Comparison of ENCODE assay signal across 35 cellular contexts in the genomic region with DNA sequence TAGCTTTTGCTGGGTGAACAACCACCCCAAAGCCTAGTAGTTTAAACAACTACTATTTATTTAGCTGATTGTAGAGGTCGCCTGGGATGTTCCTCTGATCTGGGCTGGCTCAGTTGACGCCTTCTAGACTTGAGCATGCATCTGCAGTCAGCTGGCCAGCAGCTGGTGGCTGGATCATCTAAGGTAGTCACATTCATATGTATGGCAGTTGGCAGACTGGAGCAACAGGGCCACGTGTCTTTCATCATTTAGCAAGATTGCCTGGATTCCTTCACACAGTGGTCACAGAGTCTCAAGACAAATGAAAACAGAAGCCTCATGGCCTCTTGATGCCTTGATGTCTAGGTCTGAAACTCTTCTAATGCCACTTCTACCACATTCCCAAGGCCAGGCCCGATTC.
"Had no signal": no experiment of that assay in that cellular context is flagged by ENCODE, and none has a peak within 500 bp of the region (broad histone marks: within the 10 kb centered on the region; RNA-seq: fewer than 3 reads in every experiment).

No MANE protein-coding gene starts in this region.

- DNase-seq: activated CD4-positive, alpha-beta memory T cell treated with anti-CD3 and anti-CD28 coated beads, Interleukin-2, amount 10 ng/mL, durations not matched to agents 7 days and 5 days; activated CD4-positive, alpha-beta T cell treated with anti-CD3 and anti-CD28 coated beads for 1 hour; activated CD4-positive, alpha-beta T cell treated with anti-CD3 and anti-CD28 coated beads, Interleukin-2, amount 10 ng/mL, durations not matched to agents 7 days and 5 days; activated CD8-positive, alpha-beta memory T cell treated with anti-CD3 and anti-CD28 coated beads, Interleukin-2, amount 50 U/mL, for 48 hours; activated gamma-delta T cell treated with Interleukin-2 at 50 U/mL for 16 hours; activated naive CD4-positive, alpha-beta T cell treated with anti-CD3 and anti-CD28 coated beads, Interleukin-2, amount 50 U/mL, for 16 hours; activated T-cell treated with anti-CD3 and anti-CD28 coated beads, Interleukin-2, amount 50 U/mL, for 24 hours; amniotic stem cell; endodermal cell; islet precursor cell; left ventricle myocardium inferior; naive thymus-derived CD4-positive, alpha-beta T cell; pancreas; retina; sigmoid colon; stimulated activated CD4-positive, alpha-beta T cell treated with anti-CD3 and anti-CD28 coated beads, Interleukin-1b, Interleukin-23, amount 100 ng/mL, for 48 hours; stimulated activated CD4-positive, alpha-beta T cell treated with anti-CD3 and anti-CD28 coated beads, Interleukin-4, amount 100 ng/mL, for 4 hours; stimulated activated CD8-positive, alpha-beta memory T cell treated with anti-CD3 and anti-CD28 coated beads, Interleukin-4, amount 100 ng/mL, for 48 hours; stimulated activated naive CD8-positive, alpha-beta T cell treated with anti-CD3 and anti-CD28 coated beads, Interleukin-15, amount 100 ng/mL, for 72 hours; substantia nigra; T-helper 17 cell; upper lobe of left lung had no signal

- H3K36me3 Mint-ChIP-seq: mesothelial cell of epicardium; naive thymus-derived CD4-positive, alpha-beta T cell; stimulated activated memory B cell treated with anti-CD40 and anti-IgM and Interleukin-4, amounts not matched to agents 10 μg/mL and 1 μg/mL and 100 μg/mL, for 72 hours had no signal

- H3K27ac Mint-ChIP-seq: activated CD4-positive, alpha-beta memory T cell treated with anti-CD3 and anti-CD28 coated beads, Interleukin-2, amount 10 ng/mL, durations not matched to agents 7 days and 5 days; activated CD4-positive, alpha-beta T cell treated with anti-CD3 and anti-CD28 coated beads, Interleukin-2, amount 10 ng/mL, durations not matched to agents 7 days and 5 days; activated T-cell treated with anti-CD3 and anti-CD28 coated beads, Interleukin-2, amount 50 U/mL, for 24 hours; activated T-helper 17 cell treated with anti-CD3 and anti-CD28 coated beads, Interleukin-2, amount 50 U/mL, for 72 hours; dendritic cell treated with granulocyte-macrophage colony-stimulating factor and Interleukin-4, amounts not matched to agents 40 ng/mL and 50 ng/mL, for 4 days; endodermal cell; mesothelial cell of epicardium; stimulated activated memory B cell treated with anti-CD40 and anti-IgM and Interleukin-4, amounts not matched to agents 10 μg/mL and 1 μg/mL and 100 μg/mL, for 72 hours; stimulated activated naive CD8-positive, alpha-beta T cell treated with anti-CD3 and anti-CD28 coated beads, Interleukin-15, amount 100 ng/mL, for 72 hours; T-helper 17 cell; WTC11 had no signal

- H3K27me3 ChIP-seq: gastroesophageal sphincter, hepatocyte, sigmoid colon, upper lobe of left lung, vagina had no signal

- H3K27ac ChIP-seq: breast epithelium, gastroesophageal sphincter, hepatocyte, left ventricle myocardium inferior, pancreas, prostate gland, sigmoid colon, upper lobe of left lung, vagina had no signal

- H2AFZ ChIP-seq: hepatocyte had no signal

- ATAC-seq: activated T-helper 17 cell treated with anti-CD3 and anti-CD28 coated beads, Interleukin-2, amount 50 U/mL, for 72 hours; esophagus mucosa; gastroesophageal sphincter; naive thymus-derived CD4-positive, alpha-beta T cell; pancreas; stimulated activated memory B cell treated with anti-CD40 and anti-IgM and Interleukin-4, amounts not matched to agents 10 μg/mL and 1 μg/mL and 100 μg/mL, for 72 hours; stimulated activated naive CD8-positive, alpha-beta T cell treated with anti-CD3 and anti-CD28 coated beads, Interleukin-15, amount 100 ng/mL, for 72 hours; T-helper 17 cell; WTC11 had no signal

- H3K9me3 Mint-ChIP-seq: activated CD4-positive, alpha-beta memory T cell treated with anti-CD3 and anti-CD28 coated beads, Interleukin-2, amount 10 ng/mL, durations not matched to agents 7 days and 5 days; activated CD4-positive, alpha-beta T cell treated with anti-CD3 and anti-CD28 coated beads, Interleukin-2, amount 10 ng/mL, durations not matched to agents 7 days and 5 days; activated T-cell treated with anti-CD3 and anti-CD28 coated beads, Interleukin-2, amount 50 U/mL, for 24 hours; activated T-helper 17 cell treated with anti-CD3 and anti-CD28 coated beads, Interleukin-2, amount 50 U/mL, for 72 hours; central memory CD8-positive, alpha-beta T cell; dendritic cell treated with granulocyte-macrophage colony-stimulating factor and Interleukin-4, amounts not matched to agents 40 ng/mL and 50 ng/mL, for 4 days; mesothelial cell of epicardium; naive thymus-derived CD4-positive, alpha-beta T cell; stimulated activated memory B cell treated with anti-CD40 and anti-IgM and Interleukin-4, amounts not matched to agents 10 μg/mL and 1 μg/mL and 100 μg/mL, for 72 hours; stimulated activated naive CD8-positive, alpha-beta T cell treated with anti-CD3 and anti-CD28 coated beads, Interleukin-15, amount 100 ng/mL, for 72 hours had no signal

- H3K27me3 Mint-ChIP-seq: activated CD4-positive, alpha-beta memory T cell treated with anti-CD3 and anti-CD28 coated beads, Interleukin-2, amount 10 ng/mL, durations not matched to agents 7 days and 5 days; activated CD4-positive, alpha-beta T cell treated with anti-CD3 and anti-CD28 coated beads, Interleukin-2, amount 10 ng/mL, durations not matched to agents 7 days and 5 days; activated T-helper 17 cell treated with anti-CD3 and anti-CD28 coated beads, Interleukin-2, amount 50 U/mL, for 72 hours; stimulated activated memory B cell treated with anti-CD40 and anti-IgM and Interleukin-4, amounts not matched to agents 10 μg/mL and 1 μg/mL and 100 μg/mL, for 72 hours; stimulated activated naive CD8-positive, alpha-beta T cell treated with anti-CD3 and anti-CD28 coated beads, Interleukin-15, amount 100 ng/mL, for 72 hours; T-helper 17 cell had no signal

- H3K4me1 ChIP-seq: breast epithelium, gastroesophageal sphincter, left ventricle myocardium inferior, pancreas, prostate gland, sigmoid colon, upper lobe of left lung, vagina had no signal

- H3K4me1 Mint-ChIP-seq: activated T-helper 17 cell treated with anti-CD3 and anti-CD28 coated beads, Interleukin-2, amount 50 U/mL, for 72 hours; mesothelial cell of epicardium; WTC11 had no signal

- H3K36me3 ChIP-seq: breast epithelium, gastroesophageal sphincter, left ventricle myocardium inferior, pancreas, prostate gland, sigmoid colon, upper lobe of left lung, vagina had no signal

- H3K9me3 ChIP-seq: breast epithelium, gastroesophageal sphincter, left ventricle myocardium inferior, pancreas, prostate gland, sigmoid colon, upper lobe of left lung, vagina had no signal

- H3K4me2 ChIP-seq: hepatocyte, smooth muscle cell had no signal

- H3K4me3 Mint-ChIP-seq: activated CD4-positive, alpha-beta memory T cell treated with anti-CD3 and anti-CD28 coated beads, Interleukin-2, amount 10 ng/mL, durations not matched to agents 7 days and 5 days; activated CD4-positive, alpha-beta T cell treated with anti-CD3 and anti-CD28 coated beads, Interleukin-2, amount 10 ng/mL, durations not matched to agents 7 days and 5 days; activated T-cell treated with anti-CD3 and anti-CD28 coated beads, Interleukin-2, amount 50 U/mL, for 24 hours; activated T-helper 17 cell treated with anti-CD3 and anti-CD28 coated beads, Interleukin-2, amount 50 U/mL, for 72 hours; central memory CD8-positive, alpha-beta T cell; dendritic cell treated with granulocyte-macrophage colony-stimulating factor and Interleukin-4, amounts not matched to agents 40 ng/mL and 50 ng/mL, for 4 days; endodermal cell; mesothelial cell of epicardium; naive thymus-derived CD4-positive, alpha-beta T cell; stimulated activated memory B cell treated with anti-CD40 and anti-IgM and Interleukin-4, amounts not matched to agents 10 μg/mL and 1 μg/mL and 100 μg/mL, for 72 hours; stimulated activated naive CD8-positive, alpha-beta T cell treated with anti-CD3 and anti-CD28 coated beads, Interleukin-15, amount 100 ng/mL, for 72 hours; T-helper 17 cell; WTC11 had no signal

- H3K4me3 ChIP-seq: breast epithelium, gastroesophageal sphincter, hepatocyte, left ventricle myocardium inferior, pancreas, prostate gland, sigmoid colon, smooth muscle cell, upper lobe of left lung, vagina had no signal
